In genomic region chr7:141875453-141875852, GRCh38 we compare ENCODE assay signal across 1 cellular context.
TF ChIP-seq lines count a peak whose summit lies in the region.

No MANE protein-coding gene starts in this region.

TF ChIP-seq in WTC11, 78 proteins besides CTCF, POLR2A, EP300 and RAD21 (continued from another document):
- TF ChIP-seq E2F5 (CRISPR knock-in tag; IDR thresholded peaks at IDR 0.05) (no peak), MYBL2 (CRISPR knock-in tag; IDR thresholded peaks at IDR 0.05) (no peak), ATF6 (CRISPR knock-in tag; IDR thresholded peaks at IDR 0.05) (no peak), NFYB (CRISPR knock-in tag; conservative IDR thresholded peaks at IDR 0.05; ENCODE audit: low read depth) (no peak)
TF ChIP-seq in WTC11: peak in this region for 0.
